In the genomic region with DNA sequence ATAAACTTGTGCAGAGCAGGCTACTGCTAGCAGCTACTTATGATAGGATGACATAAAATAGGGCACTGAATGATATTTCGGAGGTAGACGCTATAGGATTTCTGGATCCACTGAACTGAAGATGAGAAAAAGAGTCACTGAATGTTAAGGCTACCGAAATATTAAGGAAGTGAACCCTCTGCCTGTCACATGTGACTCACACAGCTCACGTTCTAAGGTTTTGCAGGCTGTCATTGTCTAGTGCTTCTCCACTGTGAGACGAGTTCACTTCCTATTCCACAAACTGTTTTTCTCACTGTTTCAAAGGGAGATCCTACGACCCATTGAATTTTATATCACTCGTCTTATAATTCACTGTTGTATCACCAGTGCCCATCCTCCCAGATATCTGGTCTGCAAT, we compare ENCODE assay signal across 24 cellular contexts.
"Had no signal": no experiment of that assay in that cellular context is flagged by ENCODE, and none has a peak within 500 bp of the region (broad histone marks: within the 10 kb centered on the region; RNA-seq: fewer than 3 reads in every experiment).

No MANE protein-coding gene starts in this region.

- H3K4me1 ChIP-seq: breast epithelium, esophagus muscularis mucosa, neural progenitor cell, right atrium auricular region, stomach, thyroid gland, upper lobe of right lung had no signal

- H3K27ac ChIP-seq: breast epithelium, esophagus muscularis mucosa, neural progenitor cell, right atrium auricular region, stomach, thyroid gland, upper lobe of right lung had no signal

- ATAC-seq: activated CD8-positive, alpha-beta memory T cell treated with anti-CD3 and anti-CD28 coated beads, Interleukin-2, amount 10 ng/mL, durations not matched to agents 7 days and 5 days; activated CD8-positive, alpha-beta T cell treated with anti-CD3 and anti-CD28 coated beads, Interleukin-2, amount 10 ng/mL, durations not matched to agents 7 days and 5 days; activated naive CD8-positive, alpha-beta T cell treated with anti-CD3 and anti-CD28 coated beads, Interleukin-2, amount 50 U/mL, for 24 hours; left lobe of liver; natural killer cell; stimulated activated naive B cell treated with anti-CD40 and anti-IgM and Interleukin-4, amounts not matched to agents 10 μg/mL and 1 μg/mL and 100 μg/mL, for 72 hours; upper lobe of right lung had no signal

- DNase-seq: activated B cell treated with CpG ODN at 0.5 μM for 24 hours; activated CD8-positive, alpha-beta memory T cell treated with anti-CD3 and anti-CD28 coated beads, Interleukin-2, amount 10 ng/mL, durations not matched to agents 7 days and 5 days; activated CD8-positive, alpha-beta T cell treated with anti-CD3 and anti-CD28 coated beads, Interleukin-2, amount 10 ng/mL, durations not matched to agents 7 days and 5 days; activated naive CD8-positive, alpha-beta T cell treated with anti-CD3 and anti-CD28 coated beads, Interleukin-2, amount 50 U/mL, for 24 hours; activated T-cell treated with anti-CD3 and anti-CD28 coated beads, Interleukin-2, amount 50 U/mL, for 48 hours; amygdala; central memory CD4-positive, alpha-beta T cell; endodermal cell; foreskin melanocyte; kidney glomerular epithelial cell; mesendoderm; natural killer cell; stimulated activated CD4-positive, alpha-beta T cell treated with anti-CD3 and anti-CD28 coated beads, Interleukin-1b, Interleukin-23, amount 100 ng/mL, for 48 hours; stimulated activated naive B cell treated with anti-CD40 and anti-IgM and Interleukin-4, amounts not matched to agents 10 μg/mL and 1 μg/mL and 100 μg/mL, for 72 hours; stomach; thyroid gland; upper lobe of right lung had no signal

- H3K27me3 ChIP-seq: breast epithelium, esophagus muscularis mucosa, neural progenitor cell, right atrium auricular region, stomach, thyroid gland, upper lobe of right lung had no signal

- H3K4me3 ChIP-seq: breast epithelium, esophagus muscularis mucosa, lung, neural progenitor cell, right atrium auricular region, smooth muscle cell, stomach, thyroid gland, upper lobe of right lung had no signal
